In the genomic region with DNA sequence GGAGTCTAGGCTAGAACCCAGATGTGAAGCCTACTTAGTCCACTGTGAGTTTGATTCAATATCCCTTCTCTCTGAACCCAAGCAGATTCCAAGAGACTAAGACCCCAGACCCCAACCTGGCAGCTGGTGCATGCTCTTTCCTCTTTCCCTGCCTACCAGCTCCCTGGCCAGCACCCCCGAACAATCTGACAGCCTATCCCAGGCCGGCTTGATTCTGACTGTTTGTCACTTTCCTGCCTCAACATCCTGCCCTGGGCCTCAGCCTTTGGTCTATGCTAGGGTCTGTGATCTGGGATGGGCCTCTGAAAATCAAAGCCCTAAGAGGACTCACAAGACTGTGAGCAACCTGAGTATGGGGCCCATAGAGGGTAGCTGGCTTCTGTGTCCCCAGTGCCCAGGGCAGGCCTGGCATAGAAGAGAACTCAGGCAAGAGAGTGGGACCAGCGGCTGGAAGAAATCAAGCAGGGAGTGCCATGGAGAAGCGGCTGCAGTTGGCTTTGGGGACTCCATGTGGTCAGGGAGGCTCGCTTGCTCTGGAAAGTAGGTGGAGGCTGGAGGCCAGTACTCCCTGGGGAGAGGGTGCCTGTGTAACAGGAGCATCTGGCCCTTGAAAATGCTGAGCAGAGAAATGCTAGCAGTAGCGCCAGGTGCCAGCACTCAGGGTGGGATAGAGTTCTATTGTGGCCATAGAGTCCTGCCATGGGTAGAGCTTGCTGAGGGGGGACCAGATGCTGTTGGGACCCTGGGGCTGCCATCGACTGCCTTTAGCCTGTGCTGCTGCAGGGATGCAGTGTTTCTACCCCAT, we compare ENCODE assay signal across 1 cellular context.
TF ChIP-seq lines count a peak whose summit lies in the region.

No MANE protein-coding gene starts in this region.

TF ChIP-seq in IMR-90, 13 proteins besides CTCF, POLR2A, EP300 and RAD21:
- TF ChIP-seq, protein P1, sequence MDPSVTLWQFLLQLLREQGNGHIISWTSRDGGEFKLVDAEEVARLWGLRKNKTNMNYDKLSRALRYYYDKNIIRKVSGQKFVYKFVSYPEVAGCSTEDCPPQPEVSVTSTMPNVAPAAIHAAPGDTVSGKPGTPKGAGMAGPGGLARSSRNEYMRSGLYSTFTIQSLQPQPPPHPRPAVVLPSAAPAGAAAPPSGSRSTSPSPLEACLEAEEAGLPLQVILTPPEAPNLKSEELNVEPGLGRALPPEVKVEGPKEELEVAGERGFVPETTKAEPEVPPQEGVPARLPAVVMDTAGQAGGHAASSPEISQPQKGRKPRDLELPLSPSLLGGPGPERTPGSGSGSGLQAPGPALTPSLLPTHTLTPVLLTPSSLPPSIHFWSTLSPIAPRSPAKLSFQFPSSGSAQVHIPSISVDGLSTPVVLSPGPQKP (IDR thresholded peaks at IDR 0.05; ENCODE audit: borderline replicate concordance, low read depth, low read length): no peak
TF ChIP-seq in IMR-90: peak in this region for 0.
